ENCODE assay signal across 27 cellular contexts in genomic region chr2:77179297-77179696, GRCh38.
"Had no signal": no experiment of that assay in that cellular context is flagged by ENCODE, and none has a peak within 500 bp of the region (broad histone marks: within the 10 kb centered on the region; RNA-seq: fewer than 3 reads in every experiment).

No MANE protein-coding gene starts in this region.

- H3K9me3 ChIP-seq: colonic mucosa, esophagus muscularis mucosa, esophagus squamous epithelium, gastrocnemius medialis, gastroesophageal sphincter had no signal

- DNase-seq: colonic mucosa; cortex of kidney; dermis blood vessel endothelial cell; dorsolateral prefrontal cortex; effector CD4-positive, alpha-beta T cell; effector CD8-positive, alpha-beta T cell; effector memory CD4-positive, alpha-beta T cell; effector memory CD8-positive, alpha-beta T cell; endodermal cell; erythroblast; esophagus squamous epithelium; foreskin fibroblast; foreskin keratinocyte; foreskin melanocyte; gastrocnemius medialis; glutamatergic neuron; head of caudate nucleus; heart left ventricle; heart right ventricle had no signal

- H3K27me3 ChIP-seq: colonic mucosa, dorsolateral prefrontal cortex, esophagus muscularis mucosa, esophagus squamous epithelium, foreskin keratinocyte, gastrocnemius medialis, gastroesophageal sphincter, heart left ventricle, heart right ventricle had no signal

- H3K27ac ChIP-seq: colonic mucosa, coronary artery, dorsolateral prefrontal cortex, epithelial cell of prostate, esophagus muscularis mucosa, esophagus squamous epithelium, foreskin keratinocyte, gastrocnemius medialis, gastroesophageal sphincter, heart left ventricle, heart right ventricle had no signal

- H3K36me3 ChIP-seq: colonic mucosa, esophagus muscularis mucosa, esophagus squamous epithelium, gastrocnemius medialis, gastroesophageal sphincter, heart left ventricle, heart right ventricle had no signal

- FAIRE-seq: colon, endometrium, endothelial cell of umbilical vein, frontal cortex had no signal

- H3K4me3 ChIP-seq: colonic mucosa, coronary artery, dorsolateral prefrontal cortex, esophagus muscularis mucosa, esophagus squamous epithelium, gastrocnemius medialis, gastroesophageal sphincter, heart left ventricle, heart right ventricle had no signal
